In genomic region chr19:35901854-35902661, GRCh38 we compare ENCODE assay signal across 8 cellular contexts. TPM values are rescaled to one million over a fixed set of nuclear protein-coding genes. Genes with fewer than 3 reads are reported as not detected.
A peak's percentile ranks its signal among the peaks of the same experiment; 100 is the strongest.
DNase-seq lines count a peak whose midpoint lies in the region; ATAC-seq and TF ChIP-seq lines count a peak whose summit lies in the region.

Gene HCST (plus strand): TSS chr19:35902529. CDS start chr19:35902594, 65 bp downstream.

- H3K4me1 ChIP-seq in Caco-2 (0 out of 2 replicates have a peak, but pooled peaks cover 7% of the 10 kb centered on the region), HUES64 (ENCODE audit: insufficient read depth, low read length) (peaks cover 12% of the 10 kb centered on the region; the same call in 1 of the 2 replicates)

- ATAC-seq in HG03457 (IDR thresholded peaks at IDR 0.05; ENCODE audit: unreplicated experiment) = no peak

- H3K36me3 ChIP-seq in Caco-2 (ENCODE audit: control insufficient read depth, insufficient read depth, low read length) (no peaks in the 10 kb centered on the region), HUES64 (ENCODE audit: insufficient read depth, low read length) (peaks cover 14% of the 10 kb centered on the region)

- H3K9ac ChIP-seq in HUES64 (ENCODE audit: low read depth, low read length) = peak within 1 kb of the TSS; percentile 43; the same call in 1 of the 2 replicates

- BruUV-seq in Caco-2 (replicated peaks; lab: Mats Ljungman, UMichigan) = no TSS peak

- DNase-seq in Caco-2 (no peak), fibroblast of gingiva (ENCODE audit: low read depth) (peak; percentile 30), skeletal muscle cell (ENCODE audit: low read depth) (no peak), DMS153 treated with DMSO at 0.1 percent for 48 hours (lab: John Stamatoyannopoulos, UW; ENCODE audit: unreplicated experiment) (no peak), NCI-H510A (lab: John Stamatoyannopoulos, UW) (no peak)
- DNase-seq in activated CD4-positive, alpha-beta T cell treated with anti-CD3 and anti-CD28 coated beads, Interleukin-2, amount 10 ng/mL, durations not matched to agents 24 days and 14 days = peak; percentile 85

- POLR2A ChIA-PET in Caco-2 (lab: Charles Lee) = no interaction called here

- no peaks in the 10 kb centered on the region for H3K27me3 ChIP-seq in Caco-2 (replicated peaks; ENCODE audit: control insufficient read depth, insufficient read depth, low read length)
- H3K27me3 ChIP-seq in HUES64 (ENCODE audit: insufficient read depth, low read length) = peaks cover 7% of the 10 kb centered on the region; the same call in 1 of the 2 replicates

- H3K27ac Mint-ChIP-seq in Caco-2 (ENCODE audit: unreplicated experiment) = peak within 1 kb of the TSS; percentile 58
- peak within 1 kb of the TSS; percentile 93 for H3K27ac Mint-ChIP-seq in activated CD4-positive, alpha-beta T cell treated with anti-CD3 and anti-CD28 coated beads, Interleukin-2, amount 10 ng/mL, durations not matched to agents 24 days and 14 days

- H3K27me3 Mint-ChIP-seq in Caco-2 (ENCODE audit: insufficient read depth, unreplicated experiment) = peaks cover 5% of the 10 kb centered on the region
- H3K27me3 Mint-ChIP-seq in activated CD4-positive, alpha-beta T cell treated with anti-CD3 and anti-CD28 coated beads, Interleukin-2, amount 10 ng/mL, durations not matched to agents 24 days and 14 days = no peaks in the 10 kb centered on the region

- peaks cover 7% of the 10 kb centered on the region for H3K4me1 Mint-ChIP-seq in Caco-2 (ENCODE audit: low read depth, unreplicated experiment)
- peaks cover 51% of the 10 kb centered on the region for H3K4me1 Mint-ChIP-seq in activated CD4-positive, alpha-beta T cell treated with anti-CD3 and anti-CD28 coated beads, Interleukin-2, amount 10 ng/mL, durations not matched to agents 24 days and 14 days

- CTCF ChIA-PET in Caco-2 (lab: Charles Lee) = no interaction called here

- intact Hi-C loops in Caco-2 (cut with micrococcal nuclease; ENCODE audit: unreplicated experiment) = no loop called here
- intact Hi-C loops in activated CD4-positive, alpha-beta T cell treated with anti-CD3 and anti-CD28 coated beads, Interleukin-2, amount 10 ng/mL, durations not matched to agents 24 days and 14 days (cut with micrococcal nuclease) = loop anchor here (5.0 kb wide), 1 partner anchor 145 kb away; the partner anchor contains the start of genes HSPB6 and PROSER3

- peak within 1 kb of the TSS; percentile 83 for H3K4me3 Mint-ChIP-seq in Caco-2 (ENCODE audit: unreplicated experiment)
- H3K4me3 Mint-ChIP-seq in activated CD4-positive, alpha-beta T cell treated with anti-CD3 and anti-CD28 coated beads, Interleukin-2, amount 10 ng/mL, durations not matched to agents 24 days and 14 days = peak within 1 kb of the TSS; percentile 98

- no peaks in the 10 kb centered on the region for H3K9me3 Mint-ChIP-seq in Caco-2 (ENCODE audit: unreplicated experiment)
- no peaks in the 10 kb centered on the region for H3K9me3 Mint-ChIP-seq in activated CD4-positive, alpha-beta T cell treated with anti-CD3 and anti-CD28 coated beads, Interleukin-2, amount 10 ng/mL, durations not matched to agents 24 days and 14 days

- H3K27ac ChIP-seq in HUES64 (ENCODE audit: low read depth, low read length) = peak within 1 kb of the TSS; percentile 37; the same call in 1 of the 2 replicates

- H3K36me3 Mint-ChIP-seq in Caco-2 (ENCODE audit: insufficient read depth, unreplicated experiment) = peaks cover 6% of the 10 kb centered on the region
- peaks cover 28% of the 10 kb centered on the region for H3K36me3 Mint-ChIP-seq in activated CD4-positive, alpha-beta T cell treated with anti-CD3 and anti-CD28 coated beads, Interleukin-2, amount 10 ng/mL, durations not matched to agents 24 days and 14 days (ENCODE audit: low read depth)

- no peak for TF ChIP-seq CTCF in Caco-2 (IDR thresholded peaks at IDR 0.05; ENCODE audit: insufficient read depth in 1 of 2, low read depth in 1 of 2, low read length in 1 of 2, severe bottlenecking in 1 of 2, unreplicated experiment in 1 of 2)

- H3K4me3 ChIP-seq in Caco-2 (ENCODE audit: low read depth, low read length) = peak within 1 kb of the TSS; percentile 36
- H3K4me3 ChIP-seq in HUES64 (ENCODE audit: low read length) = peak within 1 kb of the TSS; percentile 53
- peak within 1 kb of the TSS; percentile 21 for H3K4me3 ChIP-seq in skeletal muscle cell (ENCODE audit: low read depth, low read length)

- 58% methylated on average over 6 of the region's 6 CpGs for WGBS in HUES64

- H3K9me3 ChIP-seq in Caco-2 (no peaks in the 10 kb centered on the region), HUES64 (ENCODE audit: insufficient read depth, low read depth, low read length) (no peaks in the 10 kb centered on the region)

RNA-seq across cellular contexts. Expression of gene HCST, which starts in this region (rescaled TPM):
- not detected in 2 replicates for total RNA-seq in Caco-2 (2022)
- not detected for polyA plus RNA-seq in HUES64 (2013, experiment 1 of 2)
- polyA plus RNA-seq in HUES64 (2013, experiment 2 of 2) = 0.57 TPM
- total RNA-seq in activated CD4-positive, alpha-beta T cell treated with anti-CD3 and anti-CD28 coated beads, Interleukin-2, amount 10 ng/mL, durations not matched to agents 24 days and 14 days = 46.1 and 48.4 TPM in 2 replicates

Comparison
In these comparisons a context has a peak if more than half of its experiments do, and no peak if none do; other contexts are left out.
1. RNA of gene HCST (total RNA-seq): 46.1 to 48.4 TPM in activated CD4-positive, alpha-beta T cell treated with anti-CD3 and anti-CD28 coated beads, Interleukin-2, amount 10 ng/mL, durations not matched to agents 24 days and 14 days; not detected in Caco-2; every median in the first group is over 10 times any median in the second.
2. DNase-seq: peak in activated CD4-positive, alpha-beta T cell treated with anti-CD3 and anti-CD28 coated beads, Interleukin-2, amount 10 ng/mL, durations not matched to agents 24 days and 14 days (single experiment) and fibroblast of gingiva (single experiment); none in Caco-2 (0 of 2), skeletal muscle cell (single experiment), DMS153 treated with DMSO at 0.1 percent for 48 hours (single experiment) and NCI-H510A (single experiment).
3. Peak in every context shown above with its lines, with median percentiles within 50 percentile points of each other: H3K4me3 ChIP-seq.